In the genomic region with DNA sequence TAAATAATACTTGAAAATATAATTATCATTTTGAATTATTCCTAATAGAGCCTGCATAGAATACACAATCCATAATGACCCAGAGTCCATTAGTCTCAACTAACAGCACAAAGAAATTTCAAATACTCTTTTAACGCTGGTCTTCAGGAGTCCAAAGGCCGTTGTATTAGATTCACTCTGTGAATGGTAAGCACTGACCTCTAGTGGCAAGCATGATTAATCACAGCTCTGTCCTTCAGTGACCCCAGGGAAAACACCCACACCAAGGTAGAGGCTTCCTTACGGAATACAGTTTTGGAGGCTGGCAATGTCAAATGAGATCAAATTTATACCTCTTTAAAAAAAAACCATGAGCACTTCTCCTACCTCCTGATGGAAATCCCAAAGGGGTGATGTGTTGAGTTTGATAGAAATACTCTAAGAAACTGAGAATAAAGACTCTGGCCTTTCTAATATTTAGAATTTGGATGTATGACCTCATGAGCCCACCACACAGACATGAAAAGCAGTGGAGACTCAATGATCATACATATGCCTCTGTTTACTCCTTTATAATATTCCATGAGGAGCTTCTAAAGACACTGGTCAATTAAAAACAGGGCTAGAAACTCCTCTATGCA, we compare ENCODE assay signal across 9 cellular contexts.
A peak's percentile ranks its signal among the peaks of the same experiment; 100 is the strongest.
DNase-seq lines count a peak whose midpoint lies in the region; ATAC-seq, FAIRE-seq and TF ChIP-seq lines count a peak whose summit lies in the region.
"Had no signal": no experiment of that assay in that cellular context is flagged by ENCODE, and none has a peak within 500 bp of the region (broad histone marks: within the 10 kb centered on the region; RNA-seq: fewer than 3 reads in every experiment).

No MANE protein-coding gene starts in this region.

- H3K4me3 Mint-ChIP-seq in stimulated activated naive CD8-positive, alpha-beta T cell treated with anti-CD3 and anti-CD28 coated beads, Interleukin-15, amount 100 ng/mL, for 72 hours = no peak overlapping the region
- H3K4me3 Mint-ChIP-seq: activated naive CD4-positive, alpha-beta T cell treated with anti-CD3 and anti-CD28 coated beads, Interleukin-2, amount 50 U/mL, for 24 hours had no signal

- in situ Hi-C loops in K562 (cut with MboI) = no loop called here

- H3K9ac ChIP-seq in K562 (ENCODE audit: insufficient read depth in 1 of 2, low read depth in 2 of 2, low read length in 2 of 2) = no peak overlapping the region

- H3K27ac Mint-ChIP-seq in stimulated activated naive CD8-positive, alpha-beta T cell treated with anti-CD3 and anti-CD28 coated beads, Interleukin-15, amount 100 ng/mL, for 72 hours = no peak overlapping the region
- H3K27ac Mint-ChIP-seq: activated naive CD4-positive, alpha-beta T cell treated with anti-CD3 and anti-CD28 coated beads, Interleukin-2, amount 50 U/mL, for 24 hours had no signal

- POLR2A ChIA-PET in K562 (lab: Yijun Ruan, JAX) = interaction anchor here (1.4 kb wide), 1 partner anchor 11 kb away, joined by 3 read pairs; no protein-coding TSS in a partner anchor

- H3K9me3 Mint-ChIP-seq in stimulated activated naive CD8-positive, alpha-beta T cell treated with anti-CD3 and anti-CD28 coated beads, Interleukin-15, amount 100 ng/mL, for 72 hours = no peaks in the 10 kb centered on the region
- H3K9me3 Mint-ChIP-seq: activated naive CD4-positive, alpha-beta T cell treated with anti-CD3 and anti-CD28 coated beads, Interleukin-2, amount 50 U/mL, for 24 hours had no signal

- no peak for TF ChIP-seq EP300 in K562 (IDR thresholded peaks at IDR 0.05; ENCODE audit: low read length)

- BruUV-seq in K562 (replicated peaks; lab: Mats Ljungman, UMichigan) = no TSS peak

- no peak overlapping the region for H3K4me2 ChIP-seq in K562 (ENCODE audit: insufficient read depth, low read length)

- ATAC-seq in GM19043 (IDR thresholded peaks at IDR 0.05; ENCODE audit: low read depth, unreplicated experiment) (peak; percentile 98), HG03095 (IDR thresholded peaks at IDR 0.05; ENCODE audit: unreplicated experiment) (peak; percentile 93), K562 (peak; percentile 93)
- peak; percentile 75 for ATAC-seq in stimulated activated naive CD8-positive, alpha-beta T cell treated with anti-CD3 and anti-CD28 coated beads, Interleukin-15, amount 100 ng/mL, for 72 hours

- no peak overlapping the region for H3K4me3 ChIP-seq in K562

- DNase-seq in DMS153 treated with DMSO at 0.1 percent for 48 hours (lab: John Stamatoyannopoulos, UW; ENCODE audit: unreplicated experiment) (peak; percentile 34), NCI-H526 treated with DMSO at 0.1 percent for 48 hours (lab: John Stamatoyannopoulos, UW) (peak; percentile 47), K562 (ENCODE audit: extremely low read depth in 1 of 4, low spot score in 3 of 4) (peak; percentile 27 to 51 (median 48)), iPS-NIHi7 (ENCODE audit: extremely low spot score) (peak; percentile 60)
- DNase-seq in stimulated activated naive CD8-positive, alpha-beta T cell treated with anti-CD3 and anti-CD28 coated beads, Interleukin-15, amount 100 ng/mL, for 72 hours = peak in 1 of 2 donors; percentile 7
- no peak for DNase-seq in NK-92 treated with Interleukin-12 subunit alpha and Interleukin-12 subunit beta, amount 100 ng/mL, for 24 hours (lab: John Stamatoyannopoulos, UW)

- no peaks in the 10 kb centered on the region for H3K4me1 ChIP-seq in K562 (replicated peaks in 1 of 2; ENCODE audit: control insufficient read depth in 2 of 2, insufficient read depth in 2 of 2, low read length in 2 of 2)

- H3K9me3 ChIP-seq in K562 (replicated peaks; ENCODE audit: control insufficient read depth, insufficient read depth, low read depth, low read length) = no peaks in the 10 kb centered on the region

- TF ChIP-seq POLR2A in K562 (conservative IDR thresholded peaks at IDR 0.05) = no peak

- no peaks in the 10 kb centered on the region for H3K79me2 ChIP-seq in K562 (ENCODE audit: control insufficient read depth, insufficient read depth, low read length)

- no peak overlapping the region for H2AFZ ChIP-seq in K562 (ENCODE audit: low read depth, low read length)

- no peaks in the 10 kb centered on the region for H4K20me1 ChIP-seq in K562 (replicated peaks; ENCODE audit: control insufficient read depth, insufficient read depth, low read length)

- peak; percentile 81 for FAIRE-seq in K562 (lab: Jason Lieb, UNC)

- WGBS in K562 (ENCODE audit: insufficient coverage, low coverage, missing lambda C conversion rate) = 6% methylated on average over 3 of the region's 3 CpGs

- intact Hi-C loops in K562 (cut with micrococcal nuclease) = loop anchor here (2.0 to 10.0 kb wide), 2 partner anchors 552 to 814 kb away; a partner anchor contains a TSS

- CTCF ChIA-PET in K562 (lab: Yijun Ruan, JAX; ENCODE audit: low intra/inter-chr PET ratio) = interaction anchor here (0.6 kb wide), 1 partner anchor 131 kb away, joined by 3 read pairs; no protein-coding TSS in a partner anchor

- peak; percentile 49 to 58 (median 54) for TF ChIP-seq CTCF in K562 (IDR thresholded peaks at IDR 0.05 in 2 of 3, conservative IDR thresholded peaks at IDR 0.05 in 1 of 3; ENCODE audit: insufficient read depth in 2 of 3, low read depth in 1 of 3, low read length in 3 of 3)

- H3K36me3 ChIP-seq in K562 (ENCODE audit: control insufficient read depth, insufficient read depth, low read length) = no peaks in the 10 kb centered on the region

- H3K9me1 ChIP-seq in K562 (ENCODE audit: control insufficient read depth, insufficient read depth, low read length) = no peaks in the 10 kb centered on the region

- no peaks in the 10 kb centered on the region for H3K27me3 ChIP-seq in K562 (ENCODE audit: control insufficient read depth in 2 of 2, insufficient read depth in 2 of 2, low read length in 2 of 2)

- H3K27ac ChIP-seq in K562 (ENCODE audit: extremely low read depth, low read depth, low read length) = no peak overlapping the region

- TF ChIP-seq RAD21 in K562 (CRISPR knock-in tag; conservative IDR thresholded peaks at IDR 0.05 in 1 of 2, IDR thresholded peaks at IDR 0.05 in 1 of 2) = peak; percentile 30 to 51; a peak in 3 of 4 replicates

- no peaks in the 10 kb centered on the region for H3K4me1 Mint-ChIP-seq in stimulated activated naive CD8-positive, alpha-beta T cell treated with anti-CD3 and anti-CD28 coated beads, Interleukin-15, amount 100 ng/mL, for 72 hours
- H3K4me1 Mint-ChIP-seq: activated naive CD4-positive, alpha-beta T cell treated with anti-CD3 and anti-CD28 coated beads, Interleukin-2, amount 50 U/mL, for 24 hours had no signal

- no peaks in the 10 kb centered on the region for H3K27me3 Mint-ChIP-seq in stimulated activated naive CD8-positive, alpha-beta T cell treated with anti-CD3 and anti-CD28 coated beads, Interleukin-15, amount 100 ng/mL, for 72 hours

TF ChIP-seq in K562, 482 proteins besides CTCF, POLR2A, EP300 and RAD21:
- TF ChIP-seq, protein P1, sequence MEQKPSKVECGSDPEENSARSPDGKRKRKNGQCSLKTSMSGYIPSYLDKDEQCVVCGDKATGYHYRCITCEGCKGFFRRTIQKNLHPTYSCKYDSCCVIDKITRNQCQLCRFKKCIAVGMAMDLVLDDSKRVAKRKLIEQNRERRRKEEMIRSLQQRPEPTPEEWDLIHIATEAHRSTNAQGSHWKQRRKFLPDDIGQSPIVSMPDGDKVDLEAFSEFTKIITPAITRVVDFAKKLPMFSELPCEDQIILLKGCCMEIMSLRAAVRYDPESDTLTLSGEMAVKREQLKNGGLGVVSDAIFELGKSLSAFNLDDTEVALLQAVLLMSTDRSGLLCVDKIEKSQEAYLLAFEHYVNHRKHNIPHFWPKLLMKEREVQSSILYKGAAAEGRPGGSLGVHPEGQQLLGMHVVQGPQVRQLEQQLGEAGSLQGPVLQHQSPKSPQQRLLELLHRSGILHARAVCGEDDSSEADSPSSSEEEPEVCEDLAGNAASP (IDR thresholded peaks at IDR 0.05) = 0 out of 2 replicates have a peak, but pooled peaks have one; percentile 34
- 0 out of 2 replicates have a peak, but pooled peaks have one; percentile 32 for TF ChIP-seq SMC3 (conservative IDR thresholded peaks at IDR 0.05; ENCODE audit: insufficient read depth, low read depth, low read length)
- TF ChIP-seq HNRNPUL1 (IDR thresholded peaks at IDR 0.05; ENCODE audit: low read length) = no peak
